1 cellular context compared by ENCODE assay signal in the genomic region with DNA sequence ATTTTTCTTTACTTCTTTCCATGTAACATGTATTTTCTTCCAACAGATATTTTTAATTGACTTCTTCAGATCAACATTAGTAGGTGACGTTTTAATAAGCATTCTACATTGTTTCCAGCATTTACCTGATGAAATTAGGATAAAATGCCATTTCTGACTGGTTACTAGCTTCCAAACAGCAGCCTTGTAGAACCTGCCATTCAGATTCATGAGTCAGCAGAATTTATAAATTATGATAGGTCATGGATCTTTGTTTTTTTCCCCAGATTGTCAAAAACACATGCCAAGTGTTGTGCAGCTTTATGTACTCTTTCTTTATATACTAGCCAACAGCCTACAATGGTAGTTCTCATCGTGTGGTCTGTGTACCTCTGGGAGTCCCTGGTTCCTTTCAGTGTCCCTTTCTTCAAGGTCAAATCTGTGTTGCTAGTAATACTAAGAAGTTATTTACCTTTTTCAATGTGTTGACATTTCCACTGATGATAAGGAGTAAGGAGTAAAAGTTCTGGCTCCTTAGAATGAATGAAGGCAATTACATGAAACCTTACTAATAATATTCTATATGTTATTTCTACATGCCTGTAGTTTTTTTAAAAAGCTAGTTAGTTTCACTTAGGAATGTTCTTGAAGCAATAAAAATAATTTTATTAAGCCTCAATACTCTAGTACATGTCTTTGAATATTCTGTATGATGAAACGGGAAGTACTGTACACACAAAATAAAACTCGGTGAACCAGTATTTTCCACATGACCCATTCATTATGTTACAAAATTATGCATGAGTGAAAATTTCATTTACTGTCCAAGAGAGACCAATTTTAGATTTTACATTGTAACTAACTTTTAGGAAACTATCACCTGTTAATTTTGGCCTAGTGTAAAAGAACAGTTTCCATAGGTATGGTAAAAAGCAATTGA.
TF ChIP-seq lines count a peak whose summit lies in the region.

No MANE protein-coding gene starts in this region.

TF ChIP-seq in K562, 482 proteins besides CTCF, POLR2A, EP300 and RAD21 (continued from another document):
- TF ChIP-seq, protein P1, sequence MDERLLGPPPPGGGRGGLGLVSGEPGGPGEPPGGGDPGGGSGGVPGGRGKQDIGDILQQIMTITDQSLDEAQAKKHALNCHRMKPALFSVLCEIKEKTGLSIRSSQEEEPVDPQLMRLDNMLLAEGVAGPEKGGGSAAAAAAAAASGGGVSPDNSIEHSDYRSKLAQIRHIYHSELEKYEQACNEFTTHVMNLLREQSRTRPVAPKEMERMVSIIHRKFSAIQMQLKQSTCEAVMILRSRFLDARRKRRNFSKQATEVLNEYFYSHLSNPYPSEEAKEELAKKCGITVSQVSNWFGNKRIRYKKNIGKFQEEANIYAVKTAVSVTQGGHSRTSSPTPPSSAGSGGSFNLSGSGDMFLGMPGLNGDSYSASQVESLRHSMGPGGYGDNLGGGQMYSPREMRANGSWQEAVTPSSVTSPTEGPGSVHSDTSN (CRISPR knock-in tag; IDR thresholded peaks at IDR 0.05; ENCODE audit: low read depth), result no peak
- TF ChIP-seq, protein P1 (tag; conservative IDR thresholded peaks at IDR 0.05; ENCODE audit: low read depth), result peak; percentile 67
- TF ChIP-seq MAFG (tag; conservative IDR thresholded peaks at IDR 0.05), result peak; percentile 98
- peak; percentile 53; the same call in 1 of the 2 replicates for TF ChIP-seq NFE2L1 (tag; IDR thresholded peaks at IDR 0.05; ENCODE audit: borderline replicate concordance, low read depth)
- TF ChIP-seq KDM1A (IDR thresholded peaks at IDR 0.05), result 0 out of 4 replicates have a peak, but pooled peaks of 1 of the 2 experiments have one; percentile 28
- 0 out of 4 replicates have a peak, but pooled peaks of 1 of the 2 experiments have one; percentile 10 for TF ChIP-seq TRIM24 (IDR thresholded peaks at IDR 0.05)
- peak; percentile 72 for TF ChIP-seq ESRRA (IDR thresholded peaks at IDR 0.05; ENCODE audit: borderline replicate concordance, low read depth)
- TF ChIP-seq TRIM28 (IDR thresholded peaks at IDR 0.05), result no peak
- TF ChIP-seq TBP (optimal IDR thresholded peaks at IDR 0.05; ENCODE audit: low read depth, low read length), result no peak
- no peak for TF ChIP-seq U2AF1 (optimal IDR thresholded peaks at IDR 0.05; ENCODE audit: low read depth, low read length)
- peak; percentile 99 for TF ChIP-seq ZNF316 (IDR thresholded peaks at IDR 0.05)
- peak; percentile 84 for TF ChIP-seq NFE2 (IDR thresholded peaks at IDR 0.05; ENCODE audit: low read depth)
- TF ChIP-seq MAFK (IDR thresholded peaks at IDR 0.05; ENCODE audit: low read length), result peak; percentile 99
- TF ChIP-seq C11orf30 (IDR thresholded peaks at IDR 0.05; ENCODE audit: low read depth), result peak; percentile 98
- peak; percentile 86 for TF ChIP-seq BACH1 (tag; IDR thresholded peaks at IDR 0.05)
- TF ChIP-seq ZNF431 (CRISPR knock-in tag; IDR thresholded peaks at IDR 0.05), result peak; percentile 90
- TF ChIP-seq MAFF (IDR thresholded peaks at IDR 0.05; ENCODE audit: low read length), result peak; percentile 99
- no peak for TF ChIP-seq EGR1 (conservative IDR thresholded peaks at IDR 0.05)
- peak; percentile 38 for TF ChIP-seq MEIS2 (IDR thresholded peaks at IDR 0.05; ENCODE audit: partially characterized antibody)
- 0 out of 2 replicates have a peak, but pooled peaks have one; percentile 21 for TF ChIP-seq DPF2 (IDR thresholded peaks at IDR 0.05)
- TF ChIP-seq ZFP36 (IDR thresholded peaks at IDR 0.05; ENCODE audit: low read depth, low read length, partially characterized antibody), result peak; percentile 30
